23 cellular contexts compared by ENCODE assay signal in the genomic region with DNA sequence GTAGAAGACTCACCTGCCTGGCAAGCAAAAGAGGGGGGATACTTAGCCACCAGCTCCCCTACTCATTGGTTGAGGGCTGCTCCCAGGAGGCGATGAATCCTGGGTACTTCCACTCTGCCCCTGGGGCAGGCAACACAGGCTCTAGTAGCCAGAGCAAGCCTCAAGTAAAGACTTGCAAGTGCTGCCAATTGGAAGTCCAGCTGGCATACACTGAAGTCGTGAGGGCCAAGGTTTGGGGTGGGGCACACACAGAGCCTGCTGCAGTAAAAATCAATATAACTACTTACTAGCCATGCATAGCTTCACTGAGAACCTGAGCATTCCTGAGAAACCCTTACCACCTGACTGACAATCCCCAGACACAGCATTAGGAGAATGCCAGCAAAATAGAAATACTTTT.
DNase-seq lines count a peak whose midpoint lies in the region; ATAC-seq and TF ChIP-seq lines count a peak whose summit lies in the region.
"Had no signal": no experiment of that assay in that cellular context is flagged by ENCODE, and none has a peak within 500 bp of the region (broad histone marks: within the 10 kb centered on the region; RNA-seq: fewer than 3 reads in every experiment).

No MANE protein-coding gene starts in this region.

- in situ Hi-C loops in G401 (cut with HindIII; ENCODE audit: low sequenced_read_pairs), result no loop called here
- in situ Hi-C loops in transverse colon (cut with MboI; ENCODE audit: low pct_ligation_motif_present in 1 of 4, low pct_unique_long_range_greater_than_20kb in 1 of 4, low sequenced_read_pairs in 3 of 4), result loop anchor here in 3 of 4 donors (25.0 kb wide), 1 partner anchor 474 kb away; no protein-coding TSS in a partner anchor

- intact Hi-C loops in dorsolateral prefrontal cortex (cut with DNase I) (loop anchor here in 1 of 2 donors (10.0 kb wide), 1 partner anchor 782 kb away; the partner anchor contains the start of gene RPSA), transverse colon (cut with DNase I; ENCODE audit: low total_unique reads) (no loop called here)

- H3K9me3 ChIP-seq in transverse colon (no peaks in the 10 kb centered on the region), upper lobe of left lung (no peaks in the 10 kb centered on the region)
- H3K9me3 ChIP-seq: A549, SK-N-SH had no signal

- TF ChIP-seq CTCF in dorsolateral prefrontal cortex (IDR thresholded peaks at IDR 0.05 in 54 of 56, conservative IDR thresholded peaks at IDR 0.05 in 2 of 56; ENCODE audit: low read depth in 1 of 56, partially characterized antibody in 56 of 56) (no peak), transverse colon (IDR thresholded peaks at IDR 0.05) (no peak), upper lobe of left lung (IDR thresholded peaks at IDR 0.05) (no peak)

- H3K4me3 ChIP-seq in dorsolateral prefrontal cortex, result no peak overlapping the region
- H3K4me3 ChIP-seq in transverse colon, result no peak overlapping the region
- no peak overlapping the region for H3K4me3 ChIP-seq in upper lobe of left lung
- H3K4me3 ChIP-seq: A549 had no signal

- H3K36me3 ChIP-seq in transverse colon (no peaks in the 10 kb centered on the region), upper lobe of left lung (no peaks in the 10 kb centered on the region)

- DNase-seq in G401 (ENCODE audit: low spot score), result peak; percentile 69
- DNase-seq in dorsolateral prefrontal cortex, result peak in 1 of 10 donors; percentile 29
- DNase-seq in mucosa of gallbladder (ENCODE audit: low spot score), result peak; percentile 75
- peak; percentile 19 for DNase-seq in transverse colon
- DNase-seq in DMS53 treated with DMSO at 0.1 percent for 48 hours (lab: John Stamatoyannopoulos, UW; ENCODE audit: unreplicated experiment), result no peak
- DNase-seq in upper lobe of left lung, result no peak
- no peak for DNase-seq in NCI-H2029 treated with DMSO at 0.1 percent for 48 hours (lab: John Stamatoyannopoulos, UW)
- DNase-seq: DND-41; H9; HFFc6; KBM-7; NCI-H1092 treated with DMSO at 0.1 percent for 48 hours; NCI-H1436 treated with DMSO at 0.1 percent for 48 hours; NCI-H1930; NCI-H2227 treated with DMSO at 0.1 percent for 48 hours; NCI-H510A; NCI-H748 treated with DMSO at 0.1 percent for 48 hours; NK-92 treated with Interleukin-12 subunit alpha and Interleukin-12 subunit beta, amount 100 ng/mL, for 24 hours; SIG-M5; SK-N-SH had no signal

- TF ChIP-seq POLR2A in transverse colon (IDR thresholded peaks at IDR 0.05) (no peak), upper lobe of left lung (IDR thresholded peaks at IDR 0.05) (no peak)

- H3K27ac ChIP-seq in dorsolateral prefrontal cortex (peak overlapping the region in 30 of 59 donors; percentile 8 to 86 (median 52)), transverse colon (no peak overlapping the region), upper lobe of left lung (no peak overlapping the region)
- H3K27ac ChIP-seq: A549, HL-60 had no signal

- H3K27me3 ChIP-seq in dorsolateral prefrontal cortex (no peaks in the 10 kb centered on the region), transverse colon (no peaks in the 10 kb centered on the region), upper lobe of left lung (no peaks in the 10 kb centered on the region)

- TF ChIP-seq EP300 in transverse colon (IDR thresholded peaks at IDR 0.05; ENCODE audit: low read depth) (no peak), upper lobe of left lung (IDR thresholded peaks at IDR 0.05) (no peak)

- WGBS in transverse colon (ENCODE audit: low coverage in 1 of 2), 2 donors, result 60 to 62% methylated on average over 1 to 2 of the region's 2 CpGs
- WGBS in upper lobe of left lung, 2 donors, result 74 to 88% methylated on average over 2 of the region's 2 CpGs

- no peaks in the 10 kb centered on the region for H3K4me1 ChIP-seq in transverse colon
- no peaks in the 10 kb centered on the region for H3K4me1 ChIP-seq in upper lobe of left lung
- H3K4me1 ChIP-seq: A549 had no signal

- no peak for ATAC-seq in upper lobe of left lung (ENCODE audit: low FRiP score in 2 of 2)
- ATAC-seq: A549, Panc1 had no signal

Comparison
In these comparisons a context has a peak if more than half of its experiments do, and no peak if none do; other contexts are left out.
1. DNase-seq: peak in G401 (single experiment), mucosa of gallbladder (single experiment) and transverse colon (single experiment); none in DMS53 treated with DMSO at 0.1 percent for 48 hours (single experiment), upper lobe of left lung (0 of 2) and NCI-H2029 treated with DMSO at 0.1 percent for 48 hours (single experiment).
2. H3K27ac ChIP-seq: peak in dorsolateral prefrontal cortex (30 of 59); none in transverse colon (0 of 4) and upper lobe of left lung (0 of 4).